ENCODE assay signal across 7 cellular contexts in the genomic region with DNA sequence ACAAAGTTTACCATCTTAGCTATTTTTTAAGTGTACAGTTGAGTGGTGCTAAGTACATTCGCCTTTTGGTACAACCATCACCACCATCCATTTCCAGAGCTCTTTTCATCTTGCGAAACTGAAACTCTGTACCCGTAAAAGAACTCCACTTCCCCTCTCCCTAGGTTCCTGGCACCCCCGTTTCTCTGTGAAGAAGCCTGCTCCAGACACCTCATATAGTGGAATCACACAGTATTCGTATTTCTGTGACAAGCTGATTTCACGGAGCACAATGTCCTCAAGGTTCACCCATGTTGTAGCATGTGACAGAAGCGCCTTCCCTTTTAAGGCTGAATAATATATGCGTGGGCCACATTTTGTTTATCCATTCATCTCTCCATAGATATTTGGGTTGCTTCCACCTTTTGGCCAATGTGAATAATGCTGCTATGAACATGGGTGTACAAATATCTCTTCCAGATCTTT. TPM values are rescaled to one million over a fixed set of nuclear protein-coding genes. Genes with fewer than 3 reads are reported as not detected.
A peak's percentile ranks its signal among the peaks of the same experiment; 100 is the strongest.
DNase-seq lines count a peak whose midpoint lies in the region; ATAC-seq and TF ChIP-seq lines count a peak whose summit lies in the region.

No MANE protein-coding gene starts in this region.

- in situ Hi-C loops in Panc1 (cut with HindIII; ENCODE audit: low pct_unique_long_range_greater_than_20kb, low sequenced_read_pairs) = no loop called here

- DNase-seq in HCEC 1CT (peak; percentile 48), Panc1 (ENCODE audit: low read depth, low spot score) (no peak), esophagus squamous epithelium (lab: John Stamatoyannopoulos, UW) (no peak), substantia nigra (lab: John Stamatoyannopoulos, UW) (no peak), NCI-H2107 treated with DMSO at 0.1 percent for 48 hours (lab: John Stamatoyannopoulos, UW; ENCODE audit: unreplicated experiment) (no peak)

- no peaks in the 10 kb centered on the region for H3K36me3 ChIP-seq in Panc1 (ENCODE audit: control insufficient read depth, insufficient read depth, low read length)
- no peaks in the 10 kb centered on the region for H3K36me3 ChIP-seq in esophagus squamous epithelium
- H3K36me3 ChIP-seq in skeletal muscle satellite cell (ENCODE audit: insufficient read depth, low read length) = no peaks in the 10 kb centered on the region

- peak overlapping the region; percentile 80 for H3K4me2 ChIP-seq in skeletal muscle satellite cell (ENCODE audit: low read length)

- peak overlapping the region in 1 of 2 experiments; percentile 24; a peak in 3 of 4 replicates for H3K4me3 ChIP-seq in Panc1 (ENCODE audit: low read depth in 2 of 2, low read length in 2 of 2)
- peak overlapping the region in 3 of 4 donors; percentile 26 to 67 (median 41) for H3K4me3 ChIP-seq in esophagus squamous epithelium
- H3K4me3 ChIP-seq in skeletal muscle satellite cell (ENCODE audit: low read length) = peak overlapping the region; percentile 57

- CTCF ChIA-PET in Panc1 (lab: Charles Lee) = no interaction called here

- H3K9me3 ChIP-seq in Panc1 (ENCODE audit: control insufficient read depth, insufficient read depth, low read depth, low read length) (no peaks in the 10 kb centered on the region), esophagus squamous epithelium (no peaks in the 10 kb centered on the region), skeletal muscle satellite cell (replicated peaks; ENCODE audit: low read length) (no peaks in the 10 kb centered on the region)

- no peak for TF ChIP-seq POLR2A in esophagus squamous epithelium (IDR thresholded peaks at IDR 0.05)

- intact Hi-C loops in Panc1 (cut with micrococcal nuclease; ENCODE audit: unreplicated experiment) = no loop called here
- intact Hi-C loops in esophagus squamous epithelium (cut with DNase I) = no loop called here

- WGBS in esophagus squamous epithelium, 2 donors = 34 to 50% methylated on average over 8 of the region's 8 CpGs

- POLR2A ChIA-PET in Panc1 (lab: Charles Lee) = interaction anchor here (0.6 to 0.7 kb wide), 2 partner anchors 13 to 93 kb away, joined by 3 to 4 read pairs; no protein-coding TSS in a partner anchor

- no TSS peak for BruUV-seq in Panc1 (replicated peaks; lab: Mats Ljungman, UMichigan)

- H3K27ac ChIP-seq in Panc1 (ENCODE audit: low read length) = peak overlapping the region; percentile 100
- peak overlapping the region; percentile 76 to 92 (median 86) for H3K27ac ChIP-seq in esophagus squamous epithelium
- H3K27ac ChIP-seq in substantia nigra (ENCODE audit: low read depth, low read length, poor library complexity, severe bottlenecking) = no peak overlapping the region

- ATAC-seq in Panc1 (peak; percentile 39; the same call in 1 of the 2 replicates), GM21737 (IDR thresholded peaks at IDR 0.05; ENCODE audit: unreplicated experiment) (no peak)

- H3K4me1 ChIP-seq in Panc1 (ENCODE audit: control insufficient read depth, insufficient read depth, low read length) = peaks cover 50% of the 10 kb centered on the region
- peaks cover 11 to 53% (median 28%) of the 10 kb centered on the region in 3 donors for H3K4me1 ChIP-seq in esophagus squamous epithelium
- H3K4me1 ChIP-seq in skeletal muscle satellite cell (ENCODE audit: control insufficient read depth, insufficient read depth, low read length) = peaks cover 53% of the 10 kb centered on the region

- TF ChIP-seq CTCF in Panc1 (IDR thresholded peaks at IDR 0.05) = no peak
- TF ChIP-seq CTCF in esophagus squamous epithelium (IDR thresholded peaks at IDR 0.05) = no peak

- peak overlapping the region; percentile 86 for H3K9ac ChIP-seq in skeletal muscle satellite cell (ENCODE audit: low read depth, low read length)

- H3K27me3 ChIP-seq in Panc1 (ENCODE audit: control insufficient read depth, insufficient read depth, low read length) (no peaks in the 10 kb centered on the region), esophagus squamous epithelium (no peaks in the 10 kb centered on the region), skeletal muscle satellite cell (ENCODE audit: control insufficient read depth, insufficient read depth, low read length) (no peaks in the 10 kb centered on the region)

RNA-seq across cellular contexts. Expression of gene MAP3K14, which starts 54.2 kb away (rescaled TPM):
- total RNA-seq in Panc1 (2021; ENCODE audit: unreplicated experiment) (80.8 TPM), esophagus squamous epithelium (10 to 100 TPM in 1 of 4 donors, 1 to 10 TPM in 3; 3.7 to 14.7 (median 6.7) TPM)
- polyA plus RNA-seq in Panc1 (2012; ENCODE audit: insufficient read length) = 60.3 TPM
- 4.3 and 4.6 TPM in 2 replicates for total RNA-seq in skeletal muscle satellite cell (2012; rRNA removed)
